ENCODE assay signal across 8 cellular contexts in genomic region chr1:33612877-33613487, GRCh38.
DNase-seq lines count a peak whose midpoint lies in the region; ATAC-seq lines count a peak whose summit lies in the region.

No MANE protein-coding gene starts in this region.

- ATAC-seq in HG03571 (IDR thresholded peaks at IDR 0.05; ENCODE audit: unreplicated experiment) (no peak), GM21576 (IDR thresholded peaks at IDR 0.05; ENCODE audit: unreplicated experiment) (no peak)

- no peaks in the 10 kb centered on the region for H3K36me3 ChIP-seq in iPS DF 6.9 (ENCODE audit: control insufficient read depth, insufficient read depth, low read length)

- no peak overlapping the region for H3K27ac ChIP-seq in iPS DF 6.9 (ENCODE audit: low read length)

- peak; percentile 22 for DNase-seq in DMS79 (lab: John Stamatoyannopoulos, UW)
- DNase-seq in HT-29 (ENCODE audit: low spot score) = peak; percentile 82
- DNase-seq in NOMO-1 (lab: John Stamatoyannopoulos, UW; ENCODE audit: unreplicated experiment in 2 of 2) = peak; percentile 40 to 58
- peak; percentile 82 for DNase-seq in astrocyte of the hippocampus (ENCODE audit: low read depth, low spot score)
- DNase-seq in iPS DF 6.9 (ENCODE audit: low read depth, low spot score) = peak; percentile 82
- peak; percentile 23 to 31 for DNase-seq in stimulated activated CD4-positive, alpha-beta T cell treated with anti-CD3 and anti-CD28 coated beads, Interleukin-15, amount 100 ng/mL, for 48 hours (ENCODE audit: low read depth in 2 of 2)

- H3K4me1 ChIP-seq in iPS DF 6.9 (ENCODE audit: control insufficient read depth, insufficient read depth, low read length) = no peaks in the 10 kb centered on the region

- no peaks in the 10 kb centered on the region for H3K9me3 ChIP-seq in iPS DF 6.9 (ENCODE audit: control insufficient read depth, insufficient read depth, low read length)

- no CpG with 5 or more reads among the region's 11 CpGs for WGBS in iPS DF 6.9 (ENCODE audit: insufficient coverage, insufficient read length)

- no peak overlapping the region for H3K4me3 ChIP-seq in iPS DF 6.9 (ENCODE audit: low read length)

- no peaks in the 10 kb centered on the region for H3K27me3 ChIP-seq in iPS DF 6.9 (ENCODE audit: control insufficient read depth, insufficient read depth, low read length)

Comparison
In these comparisons a context has a peak if more than half of its experiments do, and no peak if none do; other contexts are left out.
1. DNase-seq: peak in every context shown above with its lines; median percentile 82 in HT-29; 82 in astrocyte of the hippocampus; 82 in iPS DF 6.9; 49 in NOMO-1; 27 in stimulated activated CD4-positive, alpha-beta T cell treated with anti-CD3 and anti-CD28 coated beads, Interleukin-15, amount 100 ng/mL, for 48 hours; 22 in DMS79.